In genomic region chr1:227901906-227902640, GRCh38 we compare ENCODE assay signal across 11 cellular contexts. TPM values are rescaled to one million over a fixed set of nuclear protein-coding genes. Genes with fewer than 3 reads are reported as not detected.
DNase-seq lines count a peak whose midpoint lies in the region; ATAC-seq and TF ChIP-seq lines count a peak whose summit lies in the region.
"Had no signal": no experiment of that assay in that cellular context is flagged by ENCODE, and none has a peak within 500 bp of the region (broad histone marks: within the 10 kb centered on the region; RNA-seq: fewer than 3 reads in every experiment).

No MANE protein-coding gene starts in this region.

- H3K4me3 ChIP-seq in WI38 (ENCODE audit: low read depth, low read length) = no peak overlapping the region

- H3K36me3 Mint-ChIP-seq in stimulated activated naive CD8-positive, alpha-beta T cell treated with anti-CD3 and anti-CD28 coated beads, Interleukin-15, Interleukin-2, amounts not matched to agents 100 ng/mL and 50 ng/mL, for 24 hours (ENCODE audit: low read depth) = no peaks in the 10 kb centered on the region

- peak overlapping the region; percentile 45 for H3K27ac Mint-ChIP-seq in stimulated activated naive CD8-positive, alpha-beta T cell treated with anti-CD3 and anti-CD28 coated beads, Interleukin-15, Interleukin-2, amounts not matched to agents 100 ng/mL and 50 ng/mL, for 24 hours
- no peak overlapping the region for H3K27ac Mint-ChIP-seq in stimulated activated naive CD8-positive, alpha-beta T cell treated with anti-CD3 and anti-CD28 coated beads, Interleukin-15, amount 100 ng/mL, for 72 hours

- H3K9me3 Mint-ChIP-seq in stimulated activated naive CD8-positive, alpha-beta T cell treated with anti-CD3 and anti-CD28 coated beads, Interleukin-15, Interleukin-2, amounts not matched to agents 100 ng/mL and 50 ng/mL, for 24 hours = no peaks in the 10 kb centered on the region
- no peaks in the 10 kb centered on the region for H3K9me3 Mint-ChIP-seq in stimulated activated naive CD8-positive, alpha-beta T cell treated with anti-CD3 and anti-CD28 coated beads, Interleukin-15, amount 100 ng/mL, for 72 hours

- no peak for DNase-seq in stimulated activated naive CD8-positive, alpha-beta T cell treated with anti-CD3 and anti-CD28 coated beads, Interleukin-15, amount 100 ng/mL, for 72 hours
- DNase-seq in kidney glomerular epithelial cell (lab: John Stamatoyannopoulos, UW) = peak; percentile 8
- no peak for DNase-seq in NCI-H524 (lab: John Stamatoyannopoulos, UW)
- no peak for DNase-seq in NCI-H2171 (lab: John Stamatoyannopoulos, UW)
- DNase-seq in left lobe of liver (ENCODE audit: low spot score) = no peak
- DNase-seq: hippocampal formation, MV-4-11 had no signal

- no peak for ATAC-seq in stimulated activated naive CD8-positive, alpha-beta T cell treated with anti-CD3 and anti-CD28 coated beads, Interleukin-15, amount 100 ng/mL, for 72 hours
- ATAC-seq in left lobe of liver = no peak
- no peak for ATAC-seq in HG03039 (IDR thresholded peaks at IDR 0.05; ENCODE audit: unreplicated experiment)

- H3K4me3 Mint-ChIP-seq in stimulated activated naive CD8-positive, alpha-beta T cell treated with anti-CD3 and anti-CD28 coated beads, Interleukin-15, Interleukin-2, amounts not matched to agents 100 ng/mL and 50 ng/mL, for 24 hours = no peak overlapping the region
- H3K4me3 Mint-ChIP-seq in stimulated activated naive CD8-positive, alpha-beta T cell treated with anti-CD3 and anti-CD28 coated beads, Interleukin-15, amount 100 ng/mL, for 72 hours = no peak overlapping the region

- H3K27me3 Mint-ChIP-seq in stimulated activated naive CD8-positive, alpha-beta T cell treated with anti-CD3 and anti-CD28 coated beads, Interleukin-15, Interleukin-2, amounts not matched to agents 100 ng/mL and 50 ng/mL, for 24 hours = no peaks in the 10 kb centered on the region
- no peaks in the 10 kb centered on the region for H3K27me3 Mint-ChIP-seq in stimulated activated naive CD8-positive, alpha-beta T cell treated with anti-CD3 and anti-CD28 coated beads, Interleukin-15, amount 100 ng/mL, for 72 hours

- TF ChIP-seq CTCF in WI38 (IDR thresholded peaks at IDR 0.05; ENCODE audit: low read depth, low read length) = 0 out of 2 replicates have a peak, but pooled peaks have one; percentile 4

- peaks cover 11% of the 10 kb centered on the region for H3K4me1 Mint-ChIP-seq in stimulated activated naive CD8-positive, alpha-beta T cell treated with anti-CD3 and anti-CD28 coated beads, Interleukin-15, Interleukin-2, amounts not matched to agents 100 ng/mL and 50 ng/mL, for 24 hours (ENCODE audit: low read depth)
- H3K4me1 Mint-ChIP-seq in stimulated activated naive CD8-positive, alpha-beta T cell treated with anti-CD3 and anti-CD28 coated beads, Interleukin-15, amount 100 ng/mL, for 72 hours = peaks cover 21% of the 10 kb centered on the region

RNA-seq across cellular contexts. Expression of gene WNT9A, which starts 45.7 kb away (rescaled TPM):
- total RNA-seq in left lobe of liver = 0.05 TPM
- total RNA-seq: activated CD8-positive, alpha-beta memory T cell treated with anti-CD3 and anti-CD28 coated beads for 36 hours had no signal
